Comparison of ENCODE assay signal across 8 cellular contexts in the genomic region with DNA sequence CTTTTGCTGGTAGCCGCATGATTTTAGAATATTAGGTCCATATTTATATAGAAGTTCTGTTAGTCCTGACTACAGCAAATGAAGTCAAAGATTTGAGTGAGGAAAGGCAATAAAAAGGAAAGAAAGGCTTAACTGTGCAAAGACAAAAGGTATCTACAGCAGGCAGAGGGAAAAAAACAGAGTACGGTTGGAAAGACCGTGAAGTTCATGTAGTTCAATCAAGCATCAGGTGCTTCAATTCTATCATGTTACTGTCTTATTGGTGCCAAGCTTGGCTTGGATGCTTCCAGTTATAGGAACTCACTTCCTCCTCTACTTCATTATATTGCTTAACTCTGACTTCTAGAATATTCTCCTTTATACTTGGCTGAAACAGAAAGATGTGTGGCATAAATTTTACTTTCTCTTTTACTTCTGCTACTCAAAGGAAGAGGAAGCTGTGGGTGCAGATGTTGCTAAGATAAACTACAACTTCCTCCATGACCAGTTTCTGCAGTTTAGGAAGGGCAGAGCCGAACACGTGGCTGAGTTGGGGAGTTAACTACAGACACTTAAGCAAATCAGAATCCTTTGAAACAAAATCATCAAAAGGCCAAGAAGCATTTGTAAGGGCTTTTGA. TPM values are rescaled to one million over a fixed set of nuclear protein-coding genes. Genes with fewer than 3 reads are reported as not detected.
DNase-seq lines count a peak whose midpoint lies in the region; ATAC-seq and TF ChIP-seq lines count a peak whose summit lies in the region.

No MANE protein-coding gene starts in this region.

- peak overlapping the region; percentile 43 to 88 (median 71) for H3K4me2 ChIP-seq in BLaER1 treated with 17β-estradiol and CSF1 and Interleukin-3, amounts not matched to agents 10 nM and 100 nM
- no peak overlapping the region for H3K4me2 ChIP-seq in PC-9

- intact Hi-C loops in PC-9 (cut with micrococcal nuclease; ENCODE audit: unreplicated experiment), result no loop called here

- peaks cover 21% of the 10 kb centered on the region for H3K9me3 Mint-ChIP-seq in activated CD4-positive, alpha-beta T cell treated with anti-CD3 and anti-CD28 coated beads, Interleukin-2, amount 10 ng/mL, durations not matched to agents 7 days and 5 days
- peaks cover 17% of the 10 kb centered on the region for H3K9me3 Mint-ChIP-seq in endodermal cell

- no peaks in the 10 kb centered on the region for H3F3A ChIP-seq in PC-9 (ENCODE audit: insufficient read depth, low read depth)

- no peaks in the 10 kb centered on the region for H3K9me2 ChIP-seq in PC-9 (ENCODE audit: insufficient read depth)

- ATAC-seq in HG03571 (IDR thresholded peaks at IDR 0.05; ENCODE audit: unreplicated experiment), result peak; percentile 95

- peaks cover 2 to 22% (median 16%) of the 10 kb centered on the region in 11 experiments; a peak in 21 of 22 replicates for H3K9me3 ChIP-seq in BLaER1 treated with 17β-estradiol and CSF1 and Interleukin-3, amounts not matched to agents 10 nM and 100 nM (replicated peaks in 1 of 11)
- H3K9me3 ChIP-seq in endodermal cell (ENCODE audit: control insufficient read depth, low read length), result peaks cover 16% of the 10 kb centered on the region
- peaks cover 8% of the 10 kb centered on the region; the same call in 1 of the 2 replicates for H3K9me3 ChIP-seq in PC-9 (ENCODE audit: insufficient read depth, low read depth)

- no peak for TF ChIP-seq CTCF in GM20000 (IDR thresholded peaks at IDR 0.05; ENCODE audit: extremely low read depth, missing control alignments)
- TF ChIP-seq CTCF in endodermal cell (conservative IDR thresholded peaks at IDR 0.05), result no peak
- TF ChIP-seq CTCF in PC-9 (conservative IDR thresholded peaks at IDR 0.05), result no peak

- H3K36me3 ChIP-seq in BLaER1 treated with 17β-estradiol and CSF1 and Interleukin-3, amounts not matched to agents 10 nM and 100 nM, result peaks cover 0 to 14% (median 1%) of the 10 kb centered on the region in 11 experiments; a peak in 7 of 22 replicates
- H3K36me3 ChIP-seq in endodermal cell (ENCODE audit: control insufficient read depth, insufficient read depth, low read length) (no peaks in the 10 kb centered on the region), PC-9 (ENCODE audit: low read depth) (no peaks in the 10 kb centered on the region)

- no peaks in the 10 kb centered on the region for H3K79me2 ChIP-seq in PC-9 (ENCODE audit: low read depth)

- peak overlapping the region; percentile 44 to 86 (median 81); a peak in 21 of 22 replicates for H3K27ac ChIP-seq in BLaER1 treated with 17β-estradiol and CSF1 and Interleukin-3, amounts not matched to agents 10 nM and 100 nM
- H3K27ac ChIP-seq in endodermal cell (ENCODE audit: low read depth, low read length) (no peak overlapping the region), PC-9 (no peak overlapping the region)

- H3K36me3 Mint-ChIP-seq in activated CD4-positive, alpha-beta T cell treated with anti-CD3 and anti-CD28 coated beads, Interleukin-2, amount 10 ng/mL, durations not matched to agents 7 days and 5 days (ENCODE audit: low read depth), result peaks cover 64% of the 10 kb centered on the region
- peaks cover 4% of the 10 kb centered on the region for H3K36me3 Mint-ChIP-seq in endodermal cell (ENCODE audit: low read depth)

- no peaks in the 10 kb centered on the region for H3K27me3 Mint-ChIP-seq in activated CD4-positive, alpha-beta T cell treated with anti-CD3 and anti-CD28 coated beads, Interleukin-2, amount 10 ng/mL, durations not matched to agents 7 days and 5 days
- peaks cover 2% of the 10 kb centered on the region for H3K27me3 Mint-ChIP-seq in endodermal cell (ENCODE audit: insufficient read depth)

- H3K4me1 ChIP-seq in BLaER1 treated with 17β-estradiol and CSF1 and Interleukin-3, amounts not matched to agents 10 nM and 100 nM, result peaks cover 23 to 66% (median 32%) of the 10 kb centered on the region in 10 experiments
- H3K4me1 ChIP-seq in endodermal cell (ENCODE audit: control insufficient read depth, insufficient read depth, low read length) (no peaks in the 10 kb centered on the region), PC-9 (replicated peaks; ENCODE audit: insufficient read depth) (peaks cover 16% of the 10 kb centered on the region)

- no peak overlapping the region for H2AFZ ChIP-seq in PC-9

- H3K9ac ChIP-seq in BLaER1 treated with 17β-estradiol and CSF1 and Interleukin-3, amounts not matched to agents 10 nM and 100 nM, result peak overlapping the region in 8 of 11 experiments; percentile 27 to 59 (median 44); a peak in 14 of 22 replicates
- H3K9ac ChIP-seq in endodermal cell (ENCODE audit: extremely low read depth, low read length, poor library complexity, severe bottlenecking), result no peak overlapping the region

- H4K20me1 ChIP-seq in BLaER1 treated with 17β-estradiol and CSF1 and Interleukin-3, amounts not matched to agents 10 nM and 100 nM, result no peaks in the 10 kb centered on the region
- H4K20me1 ChIP-seq in PC-9 (ENCODE audit: insufficient read depth), result no peaks in the 10 kb centered on the region

- H3K4me3 ChIP-seq in BLaER1 treated with 17β-estradiol and CSF1 and Interleukin-3, amounts not matched to agents 10 nM and 100 nM, result peak overlapping the region in 4 of 10 experiments; percentile 11 to 34 (median 19); a peak in 8 of 20 replicates
- H3K4me3 ChIP-seq in endodermal cell (ENCODE audit: low read length) (no peak overlapping the region), PC-9 (no peak overlapping the region)

- peak overlapping the region; percentile 94 for H3K27ac Mint-ChIP-seq in activated CD4-positive, alpha-beta T cell treated with anti-CD3 and anti-CD28 coated beads, Interleukin-2, amount 10 ng/mL, durations not matched to agents 7 days and 5 days
- H3K27ac Mint-ChIP-seq in endodermal cell, result no peak overlapping the region

- TF ChIP-seq POLR2A in erythroblast (IDR thresholded peaks at IDR 0.05; ENCODE audit: low read length), result no peak

- DNase-seq in GM20000 (ENCODE audit: low spot score), result peak; percentile 62
- DNase-seq in activated CD4-positive, alpha-beta T cell treated with anti-CD3 and anti-CD28 coated beads, Interleukin-2, amount 10 ng/mL, durations not matched to agents 7 days and 5 days, result peak; percentile 91
- DNase-seq in erythroblast (lab: John Stamatoyannopoulos, UW), result peak; percentile 76 to 83
- DNase-seq in stimulated activated CD4-positive, alpha-beta T cell treated with anti-CD3 and anti-CD28 coated beads, Interleukin-1b, Interleukin-23, amount 100 ng/mL, for 24 hours (ENCODE audit: low read depth in 4 of 4, low spot score in 1 of 4), result peak; percentile 23 to 44 (median 31)
- DNase-seq in endodermal cell, result no peak
- no peak for DNase-seq in PC-9

- BruUV-seq in PC-9 (replicated peaks; lab: Mats Ljungman, UMichigan), result no TSS peak

- POLR2A ChIA-PET in activated CD4-positive, alpha-beta T cell treated with anti-CD3 and anti-CD28 coated beads, Interleukin-2, amount 10 ng/mL, durations not matched to agents 7 days and 5 days (lab: Charles Lee), result no interaction called here
- POLR2A ChIA-PET in PC-9 (lab: Charles Lee; ENCODE audit: unreplicated experiment), result no interaction called here

- WGBS in endodermal cell (ENCODE audit: insufficient coverage in 1 of 2, insufficient read length in 1 of 2), 2 experiments, result 80 to 89% methylated on average over 2 to 5 of the region's 5 CpGs

- peaks cover 72% of the 10 kb centered on the region for H3K4me1 Mint-ChIP-seq in activated CD4-positive, alpha-beta T cell treated with anti-CD3 and anti-CD28 coated beads, Interleukin-2, amount 10 ng/mL, durations not matched to agents 7 days and 5 days
- peaks cover 5% of the 10 kb centered on the region for H3K4me1 Mint-ChIP-seq in endodermal cell

- CTCF ChIA-PET in activated CD4-positive, alpha-beta T cell treated with anti-CD3 and anti-CD28 coated beads, Interleukin-2, amount 10 ng/mL, durations not matched to agents 7 days and 5 days (lab: Charles Lee), result interaction anchor here (0.6 to 3.8 kb wide), 12 partner anchors 14 to 335 kb away, joined by 3 to 13 read pairs (median 4); no protein-coding TSS in a partner anchor
- CTCF ChIA-PET in PC-9 (lab: Charles Lee), result interaction anchor here (0.9 to 3.1 kb wide), 3 partner anchors 24 to 90 kb away, joined by 5 to 21 read pairs (median 19); no protein-coding TSS in a partner anchor

- H3K27me3 ChIP-seq in BLaER1 treated with 17β-estradiol and CSF1 and Interleukin-3, amounts not matched to agents 10 nM and 100 nM, result no peaks in the 10 kb centered on the region
- H3K27me3 ChIP-seq in endodermal cell (ENCODE audit: control insufficient read depth, insufficient read depth, low read length, poor library complexity, severe bottlenecking) (peaks cover under 1% of the 10 kb centered on the region), PC-9 (ENCODE audit: insufficient read depth, low read depth) (no peaks in the 10 kb centered on the region)

- peak overlapping the region; percentile 54 for H3K4me3 Mint-ChIP-seq in activated CD4-positive, alpha-beta T cell treated with anti-CD3 and anti-CD28 coated beads, Interleukin-2, amount 10 ng/mL, durations not matched to agents 7 days and 5 days
- H3K4me3 Mint-ChIP-seq in endodermal cell, result no peak overlapping the region

RNA-seq across cellular contexts. Expression of gene PLCXD2, which starts 6.7 kb away (rescaled TPM):
- 10 to 100 TPM; 11.6 to 12.6 TPM for total RNA-seq in activated CD4-positive, alpha-beta T cell treated with anti-CD3 and anti-CD28 coated beads, Interleukin-2, amount 10 ng/mL, durations not matched to agents 7 days and 5 days
- 10 to 100 TPM in 1 of 2 donors, 1 to 10 TPM in 1; 7.3 to 12.1 TPM for total RNA-seq in endodermal cell
- polyA plus RNA-seq in endodermal cell (2013, experiment 1 of 2), result 7.0 TPM
- 5.9 TPM for polyA plus RNA-seq in endodermal cell (2013, experiment 2 of 2)
- 14.5 and 16.3 TPM in 2 replicates for total RNA-seq in PC-9 (2021)

Comparison
In these comparisons a context has a peak if more than half of its experiments do, and no peak if none do; other contexts are left out.
1. H3K27ac ChIP-seq: peak in BLaER1 treated with 17β-estradiol and CSF1 and Interleukin-3, amounts not matched to agents 10 nM and 100 nM (11 of 11); none in endodermal cell (single experiment) and PC-9 (single experiment).
2. DNase-seq: peak in GM20000 (single experiment), activated CD4-positive, alpha-beta T cell treated with anti-CD3 and anti-CD28 coated beads, Interleukin-2, amount 10 ng/mL, durations not matched to agents 7 days and 5 days (single experiment), erythroblast (2 of 2) and stimulated activated CD4-positive, alpha-beta T cell treated with anti-CD3 and anti-CD28 coated beads, Interleukin-1b, Interleukin-23, amount 100 ng/mL, for 24 hours (4 of 4); none in endodermal cell (single experiment) and PC-9 (0 of 2).